Comparison of ENCODE assay signal across 19 cellular contexts in the genomic region with DNA sequence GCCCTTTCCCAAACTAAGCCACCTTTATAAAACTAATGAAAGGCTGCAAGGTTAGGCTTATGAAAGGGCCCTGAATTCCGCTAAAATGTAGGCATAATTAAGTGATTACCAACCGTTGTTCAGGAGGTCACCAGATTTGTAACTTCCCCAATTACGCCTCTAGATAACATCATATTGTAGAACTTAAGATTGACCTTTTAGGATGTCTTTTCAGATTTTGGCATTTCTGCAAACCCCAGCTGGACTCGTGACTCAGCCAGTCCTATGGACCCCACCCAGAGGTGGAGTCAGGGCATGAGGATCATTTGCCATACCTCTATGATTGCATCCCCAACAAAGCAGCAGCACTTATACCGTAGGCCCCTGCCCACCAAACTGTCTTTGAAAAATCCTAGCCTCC.
"Had no signal": no experiment of that assay in that cellular context is flagged by ENCODE, and none has a peak within 500 bp of the region (broad histone marks: within the 10 kb centered on the region; RNA-seq: fewer than 3 reads in every experiment).

No MANE protein-coding gene starts in this region.

- FAIRE-seq: endothelial cell of umbilical vein, islet of Langerhans had no signal

- H3K9me3 ChIP-seq: colonic mucosa, lower lobe of right lung, psoas muscle, right lobe of liver, transverse colon had no signal

- DNase-seq: activated naive CD4-positive, alpha-beta T cell treated with anti-CD3 and anti-CD28 coated beads, Interleukin-2, amount 50 U/mL, for 16 hours; activated T-cell treated with anti-CD3 and anti-CD28 coated beads, Interleukin-2, amount 50 U/mL, for 1 hour; central memory CD4-positive, alpha-beta T cell; colonic mucosa; effector CD4-positive, alpha-beta T cell; left colon; lower lobe of right lung; occipital lobe; psoas muscle; right lobe of liver; stimulated activated CD4-positive, alpha-beta T cell treated with anti-CD3 and anti-CD28 coated beads, Interleukin-4, amount 100 ng/mL, for 4 hours; stimulated activated CD8-positive, alpha-beta memory T cell treated with anti-CD3 and anti-CD28 coated beads, Interleukin-4, amount 100 ng/mL, for 48 hours; stimulated activated naive CD8-positive, alpha-beta T cell treated with anti-CD3 and anti-CD28 coated beads, Interleukin-15, Interleukin-2, amounts not matched to agents 100 U/mL and 50 U/mL, for 24 hours; T-helper 2 cell; transverse colon had no signal

- H3K27me3 ChIP-seq: colonic mucosa, right lobe of liver, transverse colon had no signal

- ATAC-seq: activated CD4-positive, CD25-positive, alpha-beta regulatory T cell treated with anti-CD3 and anti-CD28 coated beads, Interleukin-2, amount 50 U/mL, for 24 hours; left colon; lower lobe of right lung; psoas muscle; right lobe of liver; stimulated activated naive CD8-positive, alpha-beta T cell treated with anti-CD3 and anti-CD28 coated beads, Interleukin-15, Interleukin-2, amounts not matched to agents 100 U/mL and 50 U/mL, for 24 hours had no signal

- H3K27ac ChIP-seq: colonic mucosa, lower lobe of right lung, psoas muscle, right lobe of liver, transverse colon had no signal

- H3K4me2 ChIP-seq: smooth muscle cell had no signal

- H3K36me3 ChIP-seq: colonic mucosa, lower lobe of right lung, right lobe of liver, transverse colon had no signal

- H3K4me3 ChIP-seq: colonic mucosa, lower lobe of right lung, psoas muscle, right lobe of liver, smooth muscle cell, transverse colon had no signal
